1 cellular context compared by ENCODE assay signal in the genomic region with DNA sequence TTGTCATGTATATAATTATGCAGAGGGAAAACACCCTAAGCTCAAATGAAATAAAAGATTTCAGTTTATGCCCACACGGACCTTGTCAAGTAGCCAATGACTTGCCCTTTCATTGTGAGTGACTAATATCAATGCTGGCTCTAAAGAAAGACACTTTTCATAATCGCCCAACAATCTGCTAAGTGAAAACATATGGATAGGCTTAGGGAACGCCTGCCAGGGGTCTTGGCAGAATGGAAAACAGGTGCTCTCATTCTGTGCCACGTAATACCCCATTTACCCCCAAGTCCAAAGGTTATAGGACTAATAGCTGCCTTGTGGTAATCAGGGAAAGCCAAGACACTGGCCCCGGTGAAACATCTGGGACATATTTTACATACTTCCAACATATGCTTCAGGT.
TF ChIP-seq lines count a peak whose summit lies in the region.

No MANE protein-coding gene starts in this region.

TF ChIP-seq in SK-N-SH, 30 proteins besides CTCF, POLR2A, EP300 and RAD21 (continued from another document):
- TF ChIP-seq, protein P1, sequence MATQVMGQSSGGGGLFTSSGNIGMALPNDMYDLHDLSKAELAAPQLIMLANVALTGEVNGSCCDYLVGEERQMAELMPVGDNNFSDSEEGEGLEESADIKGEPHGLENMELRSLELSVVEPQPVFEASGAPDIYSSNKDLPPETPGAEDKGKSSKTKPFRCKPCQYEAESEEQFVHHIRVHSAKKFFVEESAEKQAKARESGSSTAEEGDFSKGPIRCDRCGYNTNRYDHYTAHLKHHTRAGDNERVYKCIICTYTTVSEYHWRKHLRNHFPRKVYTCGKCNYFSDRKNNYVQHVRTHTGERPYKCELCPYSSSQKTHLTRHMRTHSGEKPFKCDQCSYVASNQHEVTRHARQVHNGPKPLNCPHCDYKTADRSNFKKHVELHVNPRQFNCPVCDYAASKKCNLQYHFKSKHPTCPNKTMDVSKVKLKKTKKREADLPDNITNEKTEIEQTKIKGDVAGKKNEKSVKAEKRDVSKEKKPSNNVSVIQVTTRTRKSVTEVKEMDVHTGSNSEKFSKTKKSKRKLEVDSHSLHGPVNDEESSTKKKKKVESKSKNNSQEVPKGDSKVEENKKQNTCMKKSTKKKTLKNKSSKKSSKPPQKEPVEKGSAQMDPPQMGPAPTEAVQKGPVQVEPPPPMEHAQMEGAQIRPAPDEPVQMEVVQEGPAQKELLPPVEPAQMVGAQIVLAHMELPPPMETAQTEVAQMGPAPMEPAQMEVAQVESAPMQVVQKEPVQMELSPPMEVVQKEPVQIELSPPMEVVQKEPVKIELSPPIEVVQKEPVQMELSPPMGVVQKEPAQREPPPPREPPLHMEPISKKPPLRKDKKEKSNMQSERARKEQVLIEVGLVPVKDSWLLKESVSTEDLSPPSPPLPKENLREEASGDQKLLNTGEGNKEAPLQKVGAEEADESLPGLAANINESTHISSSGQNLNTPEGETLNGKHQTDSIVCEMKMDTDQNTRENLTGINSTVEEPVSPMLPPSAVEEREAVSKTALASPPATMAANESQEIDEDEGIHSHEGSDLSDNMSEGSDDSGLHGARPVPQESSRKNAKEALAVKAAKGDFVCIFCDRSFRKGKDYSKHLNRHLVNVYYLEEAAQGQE (IDR thresholded peaks at IDR 0.05; ENCODE audit: low read depth, low read length) = 0 out of 2 replicates have a peak, but pooled peaks have one; percentile 38
- peak; percentile 87 for TF ChIP-seq RXRA (IDR thresholded peaks at IDR 0.05; ENCODE audit: borderline replicate concordance, low read depth)
- peak; percentile 82; the same call in 1 of the 2 replicates for TF ChIP-seq RCOR1 (IDR thresholded peaks at IDR 0.05; ENCODE audit: low read length)
- TF ChIP-seq, protein P2, sequence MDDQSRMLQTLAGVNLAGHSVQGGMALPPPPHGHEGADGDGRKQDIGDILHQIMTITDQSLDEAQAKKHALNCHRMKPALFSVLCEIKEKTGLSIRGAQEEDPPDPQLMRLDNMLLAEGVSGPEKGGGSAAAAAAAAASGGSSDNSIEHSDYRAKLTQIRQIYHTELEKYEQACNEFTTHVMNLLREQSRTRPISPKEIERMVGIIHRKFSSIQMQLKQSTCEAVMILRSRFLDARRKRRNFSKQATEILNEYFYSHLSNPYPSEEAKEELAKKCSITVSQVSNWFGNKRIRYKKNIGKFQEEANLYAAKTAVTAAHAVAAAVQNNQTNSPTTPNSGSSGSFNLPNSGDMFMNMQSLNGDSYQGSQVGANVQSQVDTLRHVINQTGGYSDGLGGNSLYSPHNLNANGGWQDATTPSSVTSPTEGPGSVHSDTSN (IDR thresholded peaks at IDR 0.05) = peak; percentile 91
- TF ChIP-seq FOSL2 (IDR thresholded peaks at IDR 0.05; ENCODE audit: borderline replicate concordance, low read depth) = peak; percentile 71; the same call in 1 of the 2 replicates
- TF ChIP-seq SIN3A (IDR thresholded peaks at IDR 0.05; ENCODE audit: borderline replicate concordance, low read depth, low read length) = peak; percentile 77; the same call in 1 of the 2 replicates
- peak; percentile 82 for TF ChIP-seq JUND (IDR thresholded peaks at IDR 0.05)
- no peak for TF ChIP-seq MXI1 (IDR thresholded peaks at IDR 0.05; ENCODE audit: low read depth, low read length)
- TF ChIP-seq, protein P3, sequence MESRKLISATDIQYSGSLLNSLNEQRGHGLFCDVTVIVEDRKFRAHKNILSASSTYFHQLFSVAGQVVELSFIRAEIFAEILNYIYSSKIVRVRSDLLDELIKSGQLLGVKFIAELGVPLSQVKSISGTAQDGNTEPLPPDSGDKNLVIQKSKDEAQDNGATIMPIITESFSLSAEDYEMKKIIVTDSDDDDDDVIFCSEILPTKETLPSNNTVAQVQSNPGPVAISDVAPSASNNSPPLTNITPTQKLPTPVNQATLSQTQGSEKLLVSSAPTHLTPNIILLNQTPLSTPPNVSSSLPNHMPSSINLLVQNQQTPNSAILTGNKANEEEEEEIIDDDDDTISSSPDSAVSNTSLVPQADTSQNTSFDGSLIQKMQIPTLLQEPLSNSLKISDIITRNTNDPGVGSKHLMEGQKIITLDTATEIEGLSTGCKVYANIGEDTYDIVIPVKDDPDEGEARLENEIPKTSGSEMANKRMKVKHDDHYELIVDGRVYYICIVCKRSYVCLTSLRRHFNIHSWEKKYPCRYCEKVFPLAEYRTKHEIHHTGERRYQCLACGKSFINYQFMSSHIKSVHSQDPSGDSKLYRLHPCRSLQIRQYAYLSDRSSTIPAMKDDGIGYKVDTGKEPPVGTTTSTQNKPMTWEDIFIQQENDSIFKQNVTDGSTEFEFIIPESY (IDR thresholded peaks at IDR 0.05; ENCODE audit: borderline replicate concordance, low read depth) = peak; percentile 36; the same call in 1 of the 2 replicates
- TF ChIP-seq GABPA (IDR thresholded peaks at IDR 0.05; ENCODE audit: low read depth) = no peak
- peak; percentile 64; the same call in 1 of the 2 replicates for TF ChIP-seq FOXJ3 (CRISPR knock-in tag; IDR thresholded peaks at IDR 0.05)
- peak; percentile 100 for TF ChIP-seq TCF12 (IDR thresholded peaks at IDR 0.05)
- TF ChIP-seq, protein P4, sequence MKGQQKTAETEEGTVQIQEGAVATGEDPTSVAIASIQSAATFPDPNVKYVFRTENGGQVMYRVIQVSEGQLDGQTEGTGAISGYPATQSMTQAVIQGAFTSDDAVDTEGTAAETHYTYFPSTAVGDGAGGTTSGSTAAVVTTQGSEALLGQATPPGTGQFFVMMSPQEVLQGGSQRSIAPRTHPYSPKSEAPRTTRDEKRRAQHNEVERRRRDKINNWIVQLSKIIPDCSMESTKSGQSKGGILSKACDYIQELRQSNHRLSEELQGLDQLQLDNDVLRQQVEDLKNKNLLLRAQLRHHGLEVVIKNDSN (IDR thresholded peaks at IDR 0.05; ENCODE audit: borderline replicate concordance, low read depth) = no peak
- TF ChIP-seq ELF1 (IDR thresholded peaks at IDR 0.05) = no peak
TF ChIP-seq in SK-N-SH: peak in this region for 19.
